8 cellular contexts compared by ENCODE assay signal in genomic region chr12:50400638-50401382, GRCh38. TPM values are rescaled to one million over a fixed set of nuclear protein-coding genes. Genes with fewer than 3 reads are reported as not detected.
DNase-seq lines count a peak whose midpoint lies in the region; ATAC-seq and TF ChIP-seq lines count a peak whose summit lies in the region.

LARP4 (plus strand) TSS chr12:50400885; CDS start chr12:50401011, 126 bp downstream.

- peak within 1 kb of the TSS; percentile 96 for H3K4me3 Mint-ChIP-seq in GM23338
- H3K4me3 Mint-ChIP-seq in activated T-helper 17 cell treated with anti-CD3 and anti-CD28 coated beads, Interleukin-2, amount 50 U/mL, for 72 hours, result peak within 1 kb of the TSS; percentile 98
- H3K4me3 Mint-ChIP-seq in naive thymus-derived CD4-positive, alpha-beta T cell, result peak within 1 kb of the TSS; percentile 81 to 100 (median 99)
- peak within 1 kb of the TSS; percentile 92 to 97 for H3K4me3 Mint-ChIP-seq in stimulated activated naive B cell treated with anti-CD40 and anti-IgM and Interleukin-4, amounts not matched to agents 10 μg/mL and 1 μg/mL and 100 μg/mL, for 72 hours

- peak within 1 kb of the TSS; percentile 97 for H3K27ac Mint-ChIP-seq in GM23338
- peak within 1 kb of the TSS; percentile 98 for H3K27ac Mint-ChIP-seq in activated T-helper 17 cell treated with anti-CD3 and anti-CD28 coated beads, Interleukin-2, amount 50 U/mL, for 72 hours
- peak within 1 kb of the TSS; percentile 86 to 97 (median 95) for H3K27ac Mint-ChIP-seq in naive thymus-derived CD4-positive, alpha-beta T cell
- H3K27ac Mint-ChIP-seq in stimulated activated naive B cell treated with anti-CD40 and anti-IgM and Interleukin-4, amounts not matched to agents 10 μg/mL and 1 μg/mL and 100 μg/mL, for 72 hours, result peak within 1 kb of the TSS; percentile 93

- peaks cover 3% of the 10 kb centered on the region; the same call in 2 of the 3 replicates for H3K36me3 Mint-ChIP-seq in GM23338 (ENCODE audit: low read depth)
- peaks cover 27% of the 10 kb centered on the region for H3K36me3 Mint-ChIP-seq in activated T-helper 17 cell treated with anti-CD3 and anti-CD28 coated beads, Interleukin-2, amount 50 U/mL, for 72 hours (ENCODE audit: low read depth)
- H3K36me3 Mint-ChIP-seq in naive thymus-derived CD4-positive, alpha-beta T cell, result peaks cover 0 to 10% (median 0%) of the 10 kb centered on the region in 5 donors
- H3K36me3 Mint-ChIP-seq in stimulated activated naive B cell treated with anti-CD40 and anti-IgM and Interleukin-4, amounts not matched to agents 10 μg/mL and 1 μg/mL and 100 μg/mL, for 72 hours, result peaks cover 10 to 30% of the 10 kb centered on the region in 2 donors

- H3K4me1 Mint-ChIP-seq in GM23338, result peaks cover 11% of the 10 kb centered on the region
- H3K4me1 Mint-ChIP-seq in activated T-helper 17 cell treated with anti-CD3 and anti-CD28 coated beads, Interleukin-2, amount 50 U/mL, for 72 hours, result peaks cover 7% of the 10 kb centered on the region
- peaks cover 23 to 55% (median 37%) of the 10 kb centered on the region in 7 donors for H3K4me1 Mint-ChIP-seq in naive thymus-derived CD4-positive, alpha-beta T cell
- peaks cover 8 to 28% of the 10 kb centered on the region in 2 donors for H3K4me1 Mint-ChIP-seq in stimulated activated naive B cell treated with anti-CD40 and anti-IgM and Interleukin-4, amounts not matched to agents 10 μg/mL and 1 μg/mL and 100 μg/mL, for 72 hours

- H3K27ac ChIP-seq in DND-41 (ENCODE audit: low read length) (peak within 1 kb of the TSS; percentile 89), GM23338 (ENCODE audit: low read depth) (peak within 1 kb of the TSS; percentile 91), RWPE1 (peak within 1 kb of the TSS; percentile 90), fibroblast of lung (ENCODE audit: insufficient read depth, low read length) (peak within 1 kb of the TSS; percentile 91)
- H3K27ac ChIP-seq in naive thymus-derived CD4-positive, alpha-beta T cell (ENCODE audit: low read depth, low read length), result peak within 1 kb of the TSS; percentile 77

- CTCF ChIA-PET in RWPE1 (lab: Yijun Ruan, JAX), result no interaction called here
- CTCF ChIA-PET in naive thymus-derived CD4-positive, alpha-beta T cell (lab: Charles Lee), result interaction anchor here (0.5 to 1.0 kb wide), 3 partner anchors 218 to 863 kb away, joined by 3 read pairs; partner anchors contain the start of gene COX14

- peak within 1 kb of the TSS; percentile 88 for H3K4me3 ChIP-seq in DND-41 (ENCODE audit: low read depth in 1 of 2, low read length in 2 of 2)
- H3K4me3 ChIP-seq in GM23338, result peak within 1 kb of the TSS; percentile 88
- H3K4me3 ChIP-seq in LNCaP clone FGC (ENCODE audit: low read depth, low read length), result peak within 1 kb of the TSS; percentile 82
- H3K4me3 ChIP-seq in fibroblast of lung (replicated peaks in 1 of 4; ENCODE audit: control extremely low read depth in 1 of 4, insufficient read depth in 1 of 4, low read depth in 3 of 4, low read length in 4 of 4), result peak within 1 kb of the TSS; percentile 92 to 95 (median 93)
- H3K4me3 ChIP-seq in naive thymus-derived CD4-positive, alpha-beta T cell (ENCODE audit: low read length), result peak within 1 kb of the TSS; percentile 66

- peak within 1 kb of the TSS; percentile 78 for H3K9ac ChIP-seq in DND-41 (ENCODE audit: low read depth, low read length)
- peak within 1 kb of the TSS; percentile 77 for H3K9ac ChIP-seq in fibroblast of lung (ENCODE audit: insufficient read depth, low read length)

- peaks cover 9% of the 10 kb centered on the region for H3K27me3 Mint-ChIP-seq in GM23338 (ENCODE audit: insufficient read depth, low read depth, poor library complexity)
- no peaks in the 10 kb centered on the region for H3K27me3 Mint-ChIP-seq in activated T-helper 17 cell treated with anti-CD3 and anti-CD28 coated beads, Interleukin-2, amount 50 U/mL, for 72 hours
- H3K27me3 Mint-ChIP-seq in naive thymus-derived CD4-positive, alpha-beta T cell, result peaks cover 0 to 13% (median 6%) of the 10 kb centered on the region in 5 donors
- H3K27me3 Mint-ChIP-seq in stimulated activated naive B cell treated with anti-CD40 and anti-IgM and Interleukin-4, amounts not matched to agents 10 μg/mL and 1 μg/mL and 100 μg/mL, for 72 hours, result peaks cover 0 to 18% of the 10 kb centered on the region in 2 donors

- H3K4me1 ChIP-seq in DND-41 (ENCODE audit: insufficient read depth, low read length) (peaks cover 31% of the 10 kb centered on the region), GM23338 (ENCODE audit: insufficient read depth) (peaks cover 11% of the 10 kb centered on the region), fibroblast of lung (ENCODE audit: control insufficient read depth, extremely low read depth, insufficient read depth, low read length) (no peaks in the 10 kb centered on the region)
- H3K4me1 ChIP-seq in naive thymus-derived CD4-positive, alpha-beta T cell (ENCODE audit: control insufficient read depth in 2 of 2, insufficient read depth in 2 of 2, low read length in 2 of 2), result peaks cover 9 to 12% of the 10 kb centered on the region in 2 donors

- peak; percentile 95 for ATAC-seq in DND-41 (ENCODE audit: insufficient read depth, low read depth)
- peak; percentile 97 for ATAC-seq in GM23338
- ATAC-seq in activated T-helper 17 cell treated with anti-CD3 and anti-CD28 coated beads, Interleukin-2, amount 50 U/mL, for 72 hours (replicated peaks), result peak; percentile 99
- ATAC-seq in naive thymus-derived CD4-positive, alpha-beta T cell, result peak; percentile 98
- peak; percentile 96 for ATAC-seq in stimulated activated naive B cell treated with anti-CD40 and anti-IgM and Interleukin-4, amounts not matched to agents 10 μg/mL and 1 μg/mL and 100 μg/mL, for 72 hours (replicated peaks)

- TF ChIP-seq CTCF in DND-41 (IDR thresholded peaks at IDR 0.05; ENCODE audit: borderline replicate concordance, extremely low read depth, low read length, poor library complexity, severe bottlenecking), result peak; percentile 11
- no peak for TF ChIP-seq CTCF in GM23338 (conservative IDR thresholded peaks at IDR 0.05; ENCODE audit: low read depth in 2 of 2)
- TF ChIP-seq CTCF in LNCaP clone FGC (IDR thresholded peaks at IDR 0.05; ENCODE audit: control insufficient read depth, extremely low read depth, insufficient read depth), result no peak
- TF ChIP-seq CTCF in RWPE1 (conservative IDR thresholded peaks at IDR 0.05; ENCODE audit: low read depth), result no peak
- no peak for TF ChIP-seq CTCF in fibroblast of lung (conservative IDR thresholded peaks at IDR 0.05 in 1 of 2, IDR thresholded peaks at IDR 0.05 in 1 of 2; ENCODE audit: low read depth in 1 of 2, low read length in 2 of 2)

- H3K36me3 ChIP-seq in DND-41 (ENCODE audit: insufficient read depth, low read length), result peaks cover 5% of the 10 kb centered on the region; the same call in 1 of the 2 replicates
- H3K36me3 ChIP-seq in GM23338 (ENCODE audit: insufficient read depth), result no peaks in the 10 kb centered on the region
- H3K36me3 ChIP-seq in fibroblast of lung (ENCODE audit: control insufficient read depth, insufficient read depth, low read length), result no peaks in the 10 kb centered on the region
- H3K36me3 ChIP-seq in naive thymus-derived CD4-positive, alpha-beta T cell (ENCODE audit: control insufficient read depth in 2 of 3, insufficient read depth in 3 of 3, low read length in 3 of 3), result peaks cover 0 to 6% (median 0%) of the 10 kb centered on the region in 3 experiments

- H3K27me3 ChIP-seq in DND-41 (ENCODE audit: insufficient read depth, low read length, poor library complexity), result no peaks in the 10 kb centered on the region
- H3K27me3 ChIP-seq in GM23338 (ENCODE audit: insufficient read depth), result no peaks in the 10 kb centered on the region
- no peaks in the 10 kb centered on the region for H3K27me3 ChIP-seq in fibroblast of lung (ENCODE audit: control insufficient read depth, insufficient read depth, low read length)
- H3K27me3 ChIP-seq in naive thymus-derived CD4-positive, alpha-beta T cell (ENCODE audit: control insufficient read depth in 2 of 2, insufficient read depth in 2 of 2, low read length in 2 of 2), result no peaks in the 10 kb centered on the region

- no peaks in the 10 kb centered on the region; the same call in 2 of the 3 replicates for H3K9me3 Mint-ChIP-seq in GM23338
- H3K9me3 Mint-ChIP-seq in activated T-helper 17 cell treated with anti-CD3 and anti-CD28 coated beads, Interleukin-2, amount 50 U/mL, for 72 hours, result no peaks in the 10 kb centered on the region
- no peaks in the 10 kb centered on the region for H3K9me3 Mint-ChIP-seq in naive thymus-derived CD4-positive, alpha-beta T cell
- H3K9me3 Mint-ChIP-seq in stimulated activated naive B cell treated with anti-CD40 and anti-IgM and Interleukin-4, amounts not matched to agents 10 μg/mL and 1 μg/mL and 100 μg/mL, for 72 hours, result no peaks in the 10 kb centered on the region

- H3K9me3 ChIP-seq in DND-41 (ENCODE audit: insufficient read depth, low read length, severe bottlenecking) (no peaks in the 10 kb centered on the region), fibroblast of lung (ENCODE audit: control insufficient read depth, insufficient read depth, low read depth, low read length) (no peaks in the 10 kb centered on the region)
- H3K9me3 ChIP-seq in naive thymus-derived CD4-positive, alpha-beta T cell (ENCODE audit: control insufficient read depth in 2 of 3, low read length in 3 of 3), result no peaks in the 10 kb centered on the region

- peaks cover 51% of the 10 kb centered on the region for H3K79me2 ChIP-seq in DND-41 (ENCODE audit: insufficient read depth, low read length)
- H3K79me2 ChIP-seq in GM23338 (replicated peaks; ENCODE audit: insufficient read depth), result peaks cover 48% of the 10 kb centered on the region
- H3K79me2 ChIP-seq in fibroblast of lung (ENCODE audit: control insufficient read depth, insufficient read depth, low read length), result peaks cover 49% of the 10 kb centered on the region

- POLR2A ChIA-PET in RWPE1 (lab: Yijun Ruan, JAX; ENCODE audit: low non-redundant PET), result interaction anchor here (0.6 kb wide), 1 partner anchor 94 kb away, joined by 8 read pairs; no protein-coding TSS in a partner anchor
- POLR2A ChIA-PET in naive thymus-derived CD4-positive, alpha-beta T cell (lab: Charles Lee), result interaction anchor here (0.6 to 1.2 kb wide), 2 partner anchors 117 to 288 kb away, joined by 3 to 4 read pairs; partner anchors contain the start of gene LIMA1

- H2AFZ ChIP-seq in DND-41 (ENCODE audit: low read depth, low read length), result peak within 1 kb of the TSS; percentile 87
- H2AFZ ChIP-seq in GM23338, result peak within 1 kb of the TSS; percentile 30; the same call in 1 of the 2 replicates
- H2AFZ ChIP-seq in fibroblast of lung (ENCODE audit: low read length), result peak within 1 kb of the TSS; percentile 95

- H4K20me1 ChIP-seq in DND-41 (ENCODE audit: insufficient read depth, low read length) (peaks cover 28% of the 10 kb centered on the region), GM23338 (replicated peaks; ENCODE audit: insufficient read depth) (peaks cover 24% of the 10 kb centered on the region), fibroblast of lung (ENCODE audit: control insufficient read depth, extremely low read depth, insufficient read depth, low read length) (no peaks in the 10 kb centered on the region)

- no peaks in the 10 kb centered on the region for H3K9me2 ChIP-seq in GM23338 (ENCODE audit: insufficient read depth)

- H3F3A ChIP-seq in GM23338 (replicated peaks; ENCODE audit: low read depth), result no peaks in the 10 kb centered on the region

- DNase-seq in DND-41 (peak; percentile 96), GM23338 (ENCODE audit: low spot score) (peak; percentile 98), LNCaP clone FGC (ENCODE audit: low read depth) (peak; percentile 88), RWPE1 (ENCODE audit: low spot score) (peak; percentile 94), fibroblast of lung (ENCODE audit: low read depth in 2 of 2) (peak; percentile 93 to 94)
- DNase-seq in naive thymus-derived CD4-positive, alpha-beta T cell, result peak; percentile 70 to 92 (median 88)
- peak; percentile 91 for DNase-seq in stimulated activated naive B cell treated with anti-CD40 and anti-IgM and Interleukin-4, amounts not matched to agents 10 μg/mL and 1 μg/mL and 100 μg/mL, for 72 hours

- H3K4me2 ChIP-seq in DND-41 (ENCODE audit: insufficient read depth, low read length) (peak within 1 kb of the TSS; percentile 78), GM23338 (peak within 1 kb of the TSS; percentile 80), fibroblast of lung (ENCODE audit: extremely low read depth, insufficient read depth, low read length) (peak within 1 kb of the TSS; percentile 86)

- intact Hi-C loops in naive thymus-derived CD4-positive, alpha-beta T cell (cut with micrococcal nuclease), result loop anchor here (1.0 to 5.0 kb wide), 9 partner anchors 106 to 681 kb away; partner anchors contain the start of genes CERS5 (in 2 of the 2), COX14 (in 2 of the 2), LIMA1 (in 2 of the 2) and SMARCD1 (in 2 of the 2)

RNA-seq across cellular contexts. Expression of gene LARP4, which starts in this region (rescaled TPM):
- total RNA-seq in GM23338 (2014; rRNA removed; shearing (Covaris generic)), result 55.9 and 59.1 TPM in 2 replicates
- polyA plus RNA-seq in GM23338 (2016; fragmentation: Nextera tagmentation; extraction: Ambion mirVana), result 76.8 and 88.8 TPM in 2 replicates
- 10 to 100 TPM; 35.2 to 80.7 TPM for total RNA-seq in activated T-helper 17 cell treated with anti-CD3 and anti-CD28 coated beads, Interleukin-2, amount 50 U/mL, for 72 hours
- 33.9 TPM in 2 replicates for total RNA-seq in fibroblast of lung
- 25.1 and 33.9 TPM in 2 replicates for polyA plus RNA-seq in fibroblast of lung
- polyA plus RNA-seq in fibroblast of lung (2012), result 15.1 and 20.6 TPM in 2 replicates
- polyA minus RNA-seq in fibroblast of lung (ENCODE audit: low replicate concordance), result 4.4 and 7.0 TPM in 2 replicates
- 10 to 100 TPM; 22.1 to 68.9 (median 38.4) TPM for total RNA-seq in naive thymus-derived CD4-positive, alpha-beta T cell
- polyA plus RNA-seq in naive thymus-derived CD4-positive, alpha-beta T cell, result 10 to 100 TPM; 18.7 to 23.7 TPM

Comparison
In these comparisons a context has a peak if more than half of its experiments do, and no peak if none do; other contexts are left out.
1. Peak in every context shown above with its lines: DNase-seq, ATAC-seq, H3K4me3 ChIP-seq and H3K27ac ChIP-seq.
2. H2AFZ ChIP-seq: peak in every context shown above with its lines; median percentile 95 in fibroblast of lung; 87 in DND-41; 30 in GM23338.